ENCODE assay signal across 36 cellular contexts in genomic region chr3:171784387-171784786, GRCh38. TPM values are rescaled to one million over a fixed set of nuclear protein-coding genes. Genes with fewer than 3 reads are reported as not detected.
"Had no signal": no experiment of that assay in that cellular context is flagged by ENCODE, and none has a peak within 500 bp of the region (broad histone marks: within the 10 kb centered on the region; RNA-seq: fewer than 3 reads in every experiment).

No MANE protein-coding gene starts in this region.

- H3K27ac Mint-ChIP-seq: activated CD4-positive, alpha-beta memory T cell treated with anti-CD3 and anti-CD28 coated beads for 36 hours; activated naive CD4-positive, alpha-beta T cell treated with anti-CD3 and anti-CD28 coated beads for 36 hours; activated naive CD8-positive, alpha-beta T cell treated with anti-CD3 and anti-CD28 coated beads for 36 hours; activated T-helper 1 cell treated with anti-CD3 and anti-CD28 coated beads, Interleukin-12 subunit alpha, Interleukin-12 subunit beta, Interleukin-2, Interleukin-4 antibody, amounts not matched to agents 30 ng/mL and 10 ng/mL and 1 ng/mL, durations not matched to agents 14 hours and 24 hours and 36 hours; memory B cell; naive thymus-derived CD4-positive, alpha-beta T cell; neural progenitor cell; T-helper 17 cell; type B pancreatic cell had no signal

- H3K4me2 ChIP-seq: neural progenitor cell had no signal

- H3K36me3 Mint-ChIP-seq: activated CD4-positive, alpha-beta memory T cell treated with anti-CD3 and anti-CD28 coated beads for 36 hours; activated naive CD8-positive, alpha-beta T cell treated with anti-CD3 and anti-CD28 coated beads for 36 hours; memory B cell; naive thymus-derived CD4-positive, alpha-beta T cell had no signal

- H3K9ac ChIP-seq: neural progenitor cell had no signal

- ATAC-seq: activated CD4-positive, CD25-positive, alpha-beta regulatory T cell treated with anti-CD3 and anti-CD28 coated beads, Interleukin-2, amount 50 U/mL, for 24 hours; naive thymus-derived CD4-positive, alpha-beta T cell; T-helper 17 cell had no signal

- DNase-seq: activated CD4-positive, alpha-beta memory T cell treated with anti-CD3 and anti-CD28 coated beads for 36 hours; activated CD4-positive, alpha-beta T cell treated with anti-CD3 and anti-CD28 coated beads for 48 hours; activated CD8-positive, alpha-beta memory T cell treated with anti-CD3 and anti-CD28 coated beads, Interleukin-2, amount 50 U/mL, for 4 hours; activated effector memory CD4-positive, alpha-beta T cell treated with anti-CD3 and anti-CD28 coated beads, Interleukin-2, amount 50 U/mL, for 16 hours; activated naive CD4-positive, alpha-beta T cell treated with anti-CD3 and anti-CD28 coated beads for 36 hours; activated naive CD8-positive, alpha-beta T cell treated with anti-CD3 and anti-CD28 coated beads for 36 hours; activated T-cell treated with anti-CD3 and anti-CD28 coated beads, Interleukin-2, amount 50 U/mL, for 1 hour; adrenal gland; brain microvascular endothelial cell; caudate nucleus; cortex of kidney; effector CD4-positive, alpha-beta T cell; head of caudate nucleus; hippocampal formation; kidney; midbrain; naive thymus-derived CD4-positive, alpha-beta T cell; occipital lobe; right cardiac atrium; spleen; stimulated activated naive CD4-positive, alpha-beta T cell; T-helper 17 cell; T1000; uterus; WERI-Rb-1 had no signal

- H3K4me3 Mint-ChIP-seq: activated CD4-positive, alpha-beta memory T cell treated with anti-CD3 and anti-CD28 coated beads for 36 hours; activated naive CD4-positive, alpha-beta T cell treated with anti-CD3 and anti-CD28 coated beads for 36 hours; activated naive CD8-positive, alpha-beta T cell treated with anti-CD3 and anti-CD28 coated beads for 36 hours; activated T-helper 1 cell treated with anti-CD3 and anti-CD28 coated beads, Interleukin-12 subunit alpha, Interleukin-12 subunit beta, Interleukin-2, Interleukin-4 antibody, amounts not matched to agents 30 ng/mL and 10 ng/mL and 1 ng/mL, durations not matched to agents 14 hours and 24 hours and 36 hours; memory B cell; naive thymus-derived CD4-positive, alpha-beta T cell; neural progenitor cell; T-helper 17 cell; type B pancreatic cell had no signal

- H3K9me3 Mint-ChIP-seq: activated CD4-positive, alpha-beta memory T cell treated with anti-CD3 and anti-CD28 coated beads for 36 hours; activated naive CD4-positive, alpha-beta T cell treated with anti-CD3 and anti-CD28 coated beads for 36 hours; activated naive CD8-positive, alpha-beta T cell treated with anti-CD3 and anti-CD28 coated beads for 36 hours; activated T-helper 1 cell treated with anti-CD3 and anti-CD28 coated beads, Interleukin-12 subunit alpha, Interleukin-12 subunit beta, Interleukin-2, Interleukin-4 antibody, amounts not matched to agents 30 ng/mL and 10 ng/mL and 1 ng/mL, durations not matched to agents 14 hours and 24 hours and 36 hours; memory B cell had no signal

- FAIRE-seq: kidney had no signal

- H3K4me1 ChIP-seq: ascending aorta, neural progenitor cell had no signal

- H3K27me3 ChIP-seq: adrenal gland, ascending aorta, brain microvascular endothelial cell, neural progenitor cell, spleen, uterus had no signal

- H2AFZ ChIP-seq: neural progenitor cell had no signal

- H3K9me3 ChIP-seq: adrenal gland, ascending aorta, spleen, thoracic aorta, uterus had no signal

- H3K4me3 ChIP-seq: adrenal gland, ascending aorta, neural progenitor cell, spleen, thoracic aorta, uterus had no signal

- H3K36me3 ChIP-seq: adrenal gland, ascending aorta, brain microvascular endothelial cell, neural progenitor cell, thoracic aorta, uterus, WERI-Rb-1 had no signal

- H3K4me1 Mint-ChIP-seq: activated naive CD8-positive, alpha-beta T cell treated with anti-CD3 and anti-CD28 coated beads for 36 hours; memory B cell; naive thymus-derived CD4-positive, alpha-beta T cell had no signal

- H3K27ac ChIP-seq: adrenal gland, ascending aorta, brain microvascular endothelial cell, neural progenitor cell, spleen, thoracic aorta, WERI-Rb-1 had no signal

- H3K27me3 Mint-ChIP-seq: activated naive CD8-positive, alpha-beta T cell treated with anti-CD3 and anti-CD28 coated beads for 36 hours; memory B cell; type B pancreatic cell had no signal

RNA-seq across cellular contexts. Expression of gene PLD1, which starts 25.9 kb away (rescaled TPM):
- polyA plus RNA-seq: naive thymus-derived CD4-positive, alpha-beta T cell had no signal

RNA-seq across cellular contexts. Expression of gene TMEM212, which starts 58.8 kb away (rescaled TPM):
- total RNA-seq: activated CD4-positive, alpha-beta memory T cell treated with anti-CD3 and anti-CD28 coated beads for 36 hours; activated CD8-positive, alpha-beta memory T cell treated with anti-CD3 and anti-CD28 coated beads for 36 hours; activated naive CD4-positive, alpha-beta T cell treated with anti-CD3 and anti-CD28 coated beads for 36 hours; activated naive CD8-positive, alpha-beta T cell treated with anti-CD3 and anti-CD28 coated beads for 36 hours; activated T-helper 1 cell treated with anti-CD3 and anti-CD28 coated beads, Interleukin-12 subunit alpha, Interleukin-12 subunit beta, Interleukin-2, Interleukin-4 antibody, amounts not matched to agents 30 ng/mL and 10 ng/mL and 1 ng/mL, durations not matched to agents 14 hours and 24 hours and 36 hours; adrenal gland; ascending aorta; chondrocyte; epithelial cell of proximal tubule; kidney; lower leg skin; naive thymus-derived CD4-positive, alpha-beta T cell; occipital lobe; right cardiac atrium; spleen; T-helper 17 cell; thoracic aorta had no signal
- polyA plus RNA-seq: adrenal gland; naive thymus-derived CD4-positive, alpha-beta T cell; right cardiac atrium; spleen had no signal
